Comparison of ENCODE assay signal across 1 cellular context in the genomic region with DNA sequence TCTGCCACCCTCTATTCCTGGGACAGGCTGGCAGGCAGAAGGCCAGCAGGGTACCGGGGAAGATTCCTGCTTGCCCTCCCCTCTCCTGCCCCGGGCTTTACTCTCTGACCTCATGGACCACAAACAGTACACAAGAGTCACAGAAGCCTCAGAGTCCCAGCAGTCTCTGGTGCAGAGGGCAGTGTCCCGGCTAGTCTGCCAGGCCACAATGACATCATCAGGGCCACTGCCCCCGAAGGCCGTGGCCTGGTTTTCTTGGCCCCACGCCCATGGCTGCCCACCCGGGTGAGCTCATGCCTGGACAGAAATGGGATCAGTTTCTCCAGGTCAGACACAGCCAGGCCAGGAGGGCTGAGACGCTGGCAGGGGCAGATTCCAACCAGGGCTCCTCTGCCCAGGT.
TF ChIP-seq lines count a peak whose summit lies in the region.

No MANE protein-coding gene starts in this region.

TF ChIP-seq in HepG2, 621 proteins besides CTCF, POLR2A, EP300 and RAD21 (continued from another document and continues in another):
- TF ChIP-seq, protein P1, sequence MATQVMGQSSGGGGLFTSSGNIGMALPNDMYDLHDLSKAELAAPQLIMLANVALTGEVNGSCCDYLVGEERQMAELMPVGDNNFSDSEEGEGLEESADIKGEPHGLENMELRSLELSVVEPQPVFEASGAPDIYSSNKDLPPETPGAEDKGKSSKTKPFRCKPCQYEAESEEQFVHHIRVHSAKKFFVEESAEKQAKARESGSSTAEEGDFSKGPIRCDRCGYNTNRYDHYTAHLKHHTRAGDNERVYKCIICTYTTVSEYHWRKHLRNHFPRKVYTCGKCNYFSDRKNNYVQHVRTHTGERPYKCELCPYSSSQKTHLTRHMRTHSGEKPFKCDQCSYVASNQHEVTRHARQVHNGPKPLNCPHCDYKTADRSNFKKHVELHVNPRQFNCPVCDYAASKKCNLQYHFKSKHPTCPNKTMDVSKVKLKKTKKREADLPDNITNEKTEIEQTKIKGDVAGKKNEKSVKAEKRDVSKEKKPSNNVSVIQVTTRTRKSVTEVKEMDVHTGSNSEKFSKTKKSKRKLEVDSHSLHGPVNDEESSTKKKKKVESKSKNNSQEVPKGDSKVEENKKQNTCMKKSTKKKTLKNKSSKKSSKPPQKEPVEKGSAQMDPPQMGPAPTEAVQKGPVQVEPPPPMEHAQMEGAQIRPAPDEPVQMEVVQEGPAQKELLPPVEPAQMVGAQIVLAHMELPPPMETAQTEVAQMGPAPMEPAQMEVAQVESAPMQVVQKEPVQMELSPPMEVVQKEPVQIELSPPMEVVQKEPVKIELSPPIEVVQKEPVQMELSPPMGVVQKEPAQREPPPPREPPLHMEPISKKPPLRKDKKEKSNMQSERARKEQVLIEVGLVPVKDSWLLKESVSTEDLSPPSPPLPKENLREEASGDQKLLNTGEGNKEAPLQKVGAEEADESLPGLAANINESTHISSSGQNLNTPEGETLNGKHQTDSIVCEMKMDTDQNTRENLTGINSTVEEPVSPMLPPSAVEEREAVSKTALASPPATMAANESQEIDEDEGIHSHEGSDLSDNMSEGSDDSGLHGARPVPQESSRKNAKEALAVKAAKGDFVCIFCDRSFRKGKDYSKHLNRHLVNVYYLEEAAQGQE (IDR thresholded peaks at IDR 0.05; ENCODE audit: borderline replicate concordance in 1 of 2, low read depth in 1 of 2, low read length in 2 of 2), result no peak
- TF ChIP-seq TCF12 (IDR thresholded peaks at IDR 0.05) (no peak), TCF12 (CRISPR knock-in tag; IDR thresholded peaks at IDR 0.05) (no peak), ZNF572 (CRISPR knock-in tag; IDR thresholded peaks at IDR 0.05) (no peak), SMAD9 (CRISPR knock-in tag; IDR thresholded peaks at IDR 0.05) (no peak), SNAI1 (CRISPR knock-in tag; IDR thresholded peaks at IDR 0.05; ENCODE audit: borderline replicate concordance) (no peak), ZNF879 (CRISPR knock-in tag; IDR thresholded peaks at IDR 0.05) (no peak), ZFP82 (CRISPR knock-in tag; IDR thresholded peaks at IDR 0.05; ENCODE audit: borderline replicate concordance) (no peak), ZNF263 (CRISPR knock-in tag; IDR thresholded peaks at IDR 0.05) (no peak), PTBP1 (IDR thresholded peaks at IDR 0.05; ENCODE audit: low read depth, low read length, poor library complexity, severe bottlenecking) (peak; percentile 53), ZNF709 (CRISPR knock-in tag; IDR thresholded peaks at IDR 0.05) (no peak), CREM (IDR thresholded peaks at IDR 0.05) (peak; percentile 42; the same call in 1 of the 2 replicates), CREM (CRISPR knock-in tag; IDR thresholded peaks at IDR 0.05) (no peak), ZBTB7A (CRISPR knock-in tag; IDR thresholded peaks at IDR 0.05) (no peak), RARG (CRISPR knock-in tag; IDR thresholded peaks at IDR 0.05; ENCODE audit: low read depth) (no peak), SOX13 (IDR thresholded peaks at IDR 0.05) (no peak), SOX13 (CRISPR knock-in tag; conservative IDR thresholded peaks at IDR 0.05 in 1 of 2, IDR thresholded peaks at IDR 0.05 in 1 of 2) (no peak), MXI1 (IDR thresholded peaks at IDR 0.05; ENCODE audit: borderline replicate concordance, low read depth, low read length) (no peak; the same call in 2 of the 3 replicates), SPEN (CRISPR knock-in tag; IDR thresholded peaks at IDR 0.05; ENCODE audit: low read depth) (peak; percentile 52; the same call in 1 of the 2 replicates), PAWR (CRISPR knock-in tag; IDR thresholded peaks at IDR 0.05; ENCODE audit: borderline replicate concordance) (no peak), PAX8 (CRISPR knock-in tag; IDR thresholded peaks at IDR 0.05; ENCODE audit: borderline replicate concordance) (no peak), HOXA3 (CRISPR knock-in tag; IDR thresholded peaks at IDR 0.05) (peak; percentile 58; the same call in 1 of the 2 replicates), SKI (IDR thresholded peaks at IDR 0.05; ENCODE audit: partially characterized antibody) (peak; percentile 35), HMG20B (CRISPR knock-in tag; conservative IDR thresholded peaks at IDR 0.05) (no peak), REL (CRISPR knock-in tag; conservative IDR thresholded peaks at IDR 0.05) (no peak), ZFP62 (CRISPR knock-in tag; IDR thresholded peaks at IDR 0.05) (no peak), ZNF556 (CRISPR knock-in tag; IDR thresholded peaks at IDR 0.05; ENCODE audit: borderline replicate concordance) (no peak), ZNF788 (CRISPR knock-in tag; IDR thresholded peaks at IDR 0.05; ENCODE audit: borderline replicate concordance) (no peak), EEA1 (CRISPR knock-in tag; IDR thresholded peaks at IDR 0.05; ENCODE audit: borderline replicate concordance) (no peak), HCFC1 (IDR thresholded peaks at IDR 0.05; ENCODE audit: low read depth, low read length) (no peak), ZNF569 (CRISPR knock-in tag; IDR thresholded peaks at IDR 0.05; ENCODE audit: borderline replicate concordance) (no peak), FOXC1 (CRISPR knock-in tag; IDR thresholded peaks at IDR 0.05; ENCODE audit: borderline replicate concordance) (0 out of 2 replicates have a peak, but pooled peaks have one; percentile 0), GATA4 (IDR thresholded peaks at IDR 0.05; ENCODE audit: borderline replicate concordance, low read depth) (no peak), ZFP1 (CRISPR knock-in tag; IDR thresholded peaks at IDR 0.05) (no peak)
- TF ChIP-seq, protein P2, sequence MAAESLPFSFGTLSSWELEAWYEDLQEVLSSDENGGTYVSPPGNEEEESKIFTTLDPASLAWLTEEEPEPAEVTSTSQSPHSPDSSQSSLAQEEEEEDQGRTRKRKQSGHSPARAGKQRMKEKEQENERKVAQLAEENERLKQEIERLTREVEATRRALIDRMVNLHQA (CRISPR knock-in tag; IDR thresholded peaks at IDR 0.05), result no peak
- TF ChIP-seq, protein P3, sequence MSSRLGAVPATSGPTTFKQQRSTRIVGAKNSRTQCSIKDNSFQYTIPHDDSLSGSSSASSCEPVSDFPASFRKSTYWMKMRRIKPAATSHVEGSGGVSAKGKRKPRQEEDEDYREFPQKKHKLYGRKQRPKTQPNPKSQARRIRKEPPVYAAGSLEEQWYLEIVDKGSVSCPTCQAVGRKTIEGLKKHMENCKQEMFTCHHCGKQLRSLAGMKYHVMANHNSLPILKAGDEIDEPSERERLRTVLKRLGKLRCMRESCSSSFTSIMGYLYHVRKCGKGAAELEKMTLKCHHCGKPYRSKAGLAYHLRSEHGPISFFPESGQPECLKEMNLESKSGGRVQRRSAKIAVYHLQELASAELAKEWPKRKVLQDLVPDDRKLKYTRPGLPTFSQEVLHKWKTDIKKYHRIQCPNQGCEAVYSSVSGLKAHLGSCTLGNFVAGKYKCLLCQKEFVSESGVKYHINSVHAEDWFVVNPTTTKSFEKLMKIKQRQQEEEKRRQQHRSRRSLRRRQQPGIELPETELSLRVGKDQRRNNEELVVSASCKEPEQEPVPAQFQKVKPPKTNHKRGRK (CRISPR knock-in tag; IDR thresholded peaks at IDR 0.05), result no peak
- TF ChIP-seq, protein P4, sequence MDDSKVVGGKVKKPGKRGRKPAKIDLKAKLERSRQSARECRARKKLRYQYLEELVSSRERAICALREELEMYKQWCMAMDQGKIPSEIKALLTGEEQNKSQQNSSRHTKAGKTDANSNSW (CRISPR knock-in tag; IDR thresholded peaks at IDR 0.05; ENCODE audit: borderline replicate concordance), result no peak
- TF ChIP-seq, protein P5, sequence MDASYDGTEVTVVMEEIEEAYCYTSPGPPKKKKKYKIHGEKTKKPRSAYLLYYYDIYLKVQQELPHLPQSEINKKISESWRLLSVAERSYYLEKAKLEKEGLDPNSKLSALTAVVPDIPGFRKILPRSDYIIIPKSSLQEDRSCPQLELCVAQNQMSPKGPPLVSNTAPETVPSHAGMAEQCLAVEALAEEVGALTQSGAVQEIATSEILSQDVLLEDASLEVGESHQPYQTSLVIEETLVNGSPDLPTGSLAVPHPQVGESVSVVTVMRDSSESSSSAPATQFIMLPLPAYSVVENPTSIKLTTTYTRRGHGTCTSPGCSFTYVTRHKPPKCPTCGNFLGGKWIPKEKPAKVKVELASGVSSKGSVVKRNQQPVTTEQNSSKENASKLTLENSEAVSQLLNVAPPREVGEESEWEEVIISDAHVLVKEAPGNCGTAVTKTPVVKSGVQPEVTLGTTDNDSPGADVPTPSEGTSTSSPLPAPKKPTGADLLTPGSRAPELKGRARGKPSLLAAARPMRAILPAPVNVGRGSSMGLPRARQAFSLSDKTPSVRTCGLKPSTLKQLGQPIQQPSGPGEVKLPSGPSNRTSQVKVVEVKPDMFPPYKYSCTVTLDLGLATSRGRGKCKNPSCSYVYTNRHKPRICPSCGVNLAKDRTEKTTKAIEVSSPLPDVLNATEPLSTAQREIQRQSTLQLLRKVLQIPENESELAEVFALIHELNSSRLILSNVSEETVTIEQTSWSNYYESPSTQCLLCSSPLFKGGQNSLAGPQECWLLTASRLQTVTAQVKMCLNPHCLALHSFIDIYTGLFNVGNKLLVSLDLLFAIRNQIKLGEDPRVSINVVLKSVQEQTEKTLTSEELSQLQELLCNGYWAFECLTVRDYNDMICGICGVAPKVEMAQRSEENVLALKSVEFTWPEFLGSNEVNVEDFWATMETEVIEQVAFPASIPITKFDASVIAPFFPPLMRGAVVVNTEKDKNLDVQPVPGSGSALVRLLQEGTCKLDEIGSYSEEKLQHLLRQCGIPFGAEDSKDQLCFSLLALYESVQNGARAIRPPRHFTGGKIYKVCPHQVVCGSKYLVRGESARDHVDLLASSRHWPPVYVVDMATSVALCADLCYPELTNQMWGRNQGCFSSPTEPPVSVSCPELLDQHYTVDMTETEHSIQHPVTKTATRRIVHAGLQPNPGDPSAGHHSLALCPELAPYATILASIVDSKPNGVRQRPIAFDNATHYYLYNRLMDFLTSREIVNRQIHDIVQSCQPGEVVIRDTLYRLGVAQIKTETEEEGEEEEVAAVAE (CRISPR knock-in tag; IDR thresholded peaks at IDR 0.05; ENCODE audit: borderline replicate concordance), result no peak
- TF ChIP-seq, protein P6, sequence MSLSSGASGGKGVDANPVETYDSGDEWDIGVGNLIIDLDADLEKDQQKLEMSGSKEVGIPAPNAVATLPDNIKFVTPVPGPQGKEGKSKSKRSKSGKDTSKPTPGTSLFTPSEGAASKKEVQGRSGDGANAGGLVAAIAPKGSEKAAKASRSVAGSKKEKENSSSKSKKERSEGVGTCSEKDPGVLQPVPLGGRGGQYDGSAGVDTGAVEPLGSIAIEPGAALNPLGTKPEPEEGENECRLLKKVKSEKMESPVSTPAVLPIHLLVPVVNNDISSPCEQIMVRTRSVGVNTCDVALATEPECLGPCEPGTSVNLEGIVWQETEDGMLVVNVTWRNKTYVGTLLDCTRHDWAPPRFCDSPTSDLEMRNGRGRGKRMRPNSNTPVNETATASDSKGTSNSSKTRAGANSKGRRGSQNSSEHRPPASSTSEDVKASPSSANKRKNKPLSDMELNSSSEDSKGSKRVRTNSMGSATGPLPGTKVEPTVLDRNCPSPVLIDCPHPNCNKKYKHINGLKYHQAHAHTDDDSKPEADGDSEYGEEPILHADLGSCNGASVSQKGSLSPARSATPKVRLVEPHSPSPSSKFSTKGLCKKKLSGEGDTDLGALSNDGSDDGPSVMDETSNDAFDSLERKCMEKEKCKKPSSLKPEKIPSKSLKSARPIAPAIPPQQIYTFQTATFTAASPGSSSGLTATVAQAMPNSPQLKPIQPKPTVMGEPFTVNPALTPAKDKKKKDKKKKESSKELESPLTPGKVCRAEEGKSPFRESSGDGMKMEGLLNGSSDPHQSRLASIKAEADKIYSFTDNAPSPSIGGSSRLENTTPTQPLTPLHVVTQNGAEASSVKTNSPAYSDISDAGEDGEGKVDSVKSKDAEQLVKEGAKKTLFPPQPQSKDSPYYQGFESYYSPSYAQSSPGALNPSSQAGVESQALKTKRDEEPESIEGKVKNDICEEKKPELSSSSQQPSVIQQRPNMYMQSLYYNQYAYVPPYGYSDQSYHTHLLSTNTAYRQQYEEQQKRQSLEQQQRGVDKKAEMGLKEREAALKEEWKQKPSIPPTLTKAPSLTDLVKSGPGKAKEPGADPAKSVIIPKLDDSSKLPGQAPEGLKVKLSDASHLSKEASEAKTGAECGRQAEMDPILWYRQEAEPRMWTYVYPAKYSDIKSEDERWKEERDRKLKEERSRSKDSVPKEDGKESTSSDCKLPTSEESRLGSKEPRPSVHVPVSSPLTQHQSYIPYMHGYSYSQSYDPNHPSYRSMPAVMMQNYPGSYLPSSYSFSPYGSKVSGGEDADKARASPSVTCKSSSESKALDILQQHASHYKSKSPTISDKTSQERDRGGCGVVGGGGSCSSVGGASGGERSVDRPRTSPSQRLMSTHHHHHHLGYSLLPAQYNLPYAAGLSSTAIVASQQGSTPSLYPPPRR (CRISPR knock-in tag; IDR thresholded peaks at IDR 0.05; ENCODE audit: borderline replicate concordance), result no peak
- TF ChIP-seq, protein P7, sequence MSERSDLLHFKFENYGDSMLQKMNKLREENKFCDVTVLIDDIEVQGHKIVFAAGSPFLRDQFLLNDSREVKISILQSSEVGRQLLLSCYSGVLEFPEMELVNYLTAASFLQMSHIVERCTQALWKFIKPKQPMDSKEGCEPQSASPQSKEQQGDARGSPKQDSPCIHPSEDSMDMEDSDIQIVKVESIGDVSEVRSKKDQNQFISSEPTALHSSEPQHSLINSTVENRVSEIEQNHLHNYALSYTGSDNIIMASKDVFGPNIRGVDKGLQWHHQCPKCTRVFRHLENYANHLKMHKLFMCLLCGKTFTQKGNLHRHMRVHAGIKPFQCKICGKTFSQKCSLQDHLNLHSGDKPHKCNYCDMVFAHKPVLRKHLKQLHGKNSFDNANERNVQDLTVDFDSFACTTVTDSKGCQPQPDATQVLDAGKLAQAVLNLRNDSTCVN (CRISPR knock-in tag; IDR thresholded peaks at IDR 0.05; ENCODE audit: borderline replicate concordance), result no peak
- TF ChIP-seq, protein P8, sequence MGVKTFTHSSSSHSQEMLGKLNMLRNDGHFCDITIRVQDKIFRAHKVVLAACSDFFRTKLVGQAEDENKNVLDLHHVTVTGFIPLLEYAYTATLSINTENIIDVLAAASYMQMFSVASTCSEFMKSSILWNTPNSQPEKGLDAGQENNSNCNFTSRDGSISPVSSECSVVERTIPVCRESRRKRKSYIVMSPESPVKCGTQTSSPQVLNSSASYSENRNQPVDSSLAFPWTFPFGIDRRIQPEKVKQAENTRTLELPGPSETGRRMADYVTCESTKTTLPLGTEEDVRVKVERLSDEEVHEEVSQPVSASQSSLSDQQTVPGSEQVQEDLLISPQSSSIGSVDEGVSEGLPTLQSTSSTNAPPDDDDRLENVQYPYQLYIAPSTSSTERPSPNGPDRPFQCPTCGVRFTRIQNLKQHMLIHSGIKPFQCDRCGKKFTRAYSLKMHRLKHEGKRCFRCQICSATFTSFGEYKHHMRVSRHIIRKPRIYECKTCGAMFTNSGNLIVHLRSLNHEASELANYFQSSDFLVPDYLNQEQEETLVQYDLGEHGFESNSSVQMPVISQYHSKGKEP (CRISPR knock-in tag; IDR thresholded peaks at IDR 0.05), result no peak
- TF ChIP-seq, protein P9, sequence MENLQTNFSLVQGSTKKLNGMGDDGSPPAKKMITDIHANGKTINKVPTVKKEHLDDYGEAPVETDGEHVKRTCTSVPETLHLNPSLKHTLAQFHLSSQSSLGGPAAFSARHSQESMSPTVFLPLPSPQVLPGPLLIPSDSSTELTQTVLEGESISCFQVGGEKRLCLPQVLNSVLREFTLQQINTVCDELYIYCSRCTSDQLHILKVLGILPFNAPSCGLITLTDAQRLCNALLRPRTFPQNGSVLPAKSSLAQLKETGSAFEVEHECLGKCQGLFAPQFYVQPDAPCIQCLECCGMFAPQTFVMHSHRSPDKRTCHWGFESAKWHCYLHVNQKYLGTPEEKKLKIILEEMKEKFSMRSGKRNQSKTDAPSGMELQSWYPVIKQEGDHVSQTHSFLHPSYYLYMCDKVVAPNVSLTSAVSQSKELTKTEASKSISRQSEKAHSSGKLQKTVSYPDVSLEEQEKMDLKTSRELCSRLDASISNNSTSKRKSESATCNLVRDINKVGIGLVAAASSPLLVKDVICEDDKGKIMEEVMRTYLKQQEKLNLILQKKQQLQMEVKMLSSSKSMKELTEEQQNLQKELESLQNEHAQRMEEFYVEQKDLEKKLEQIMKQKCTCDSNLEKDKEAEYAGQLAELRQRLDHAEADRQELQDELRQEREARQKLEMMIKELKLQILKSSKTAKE (CRISPR knock-in tag; IDR thresholded peaks at IDR 0.05; ENCODE audit: borderline replicate concordance), result no peak
